In genomic region chr12:8513203-8513602, GRCh38 we compare ENCODE assay signal across 2 cellular contexts.
TF ChIP-seq lines count a peak whose summit lies in the region.

CLEC4D (plus strand) TSS chr12:8513503; CDS start chr12:8513733, 230 bp downstream.

TF ChIP-seq in H1, 55 proteins besides CTCF, POLR2A, EP300 and RAD21 (continued from another document):
- TF ChIP-seq USF2 (IDR thresholded peaks at IDR 0.05; ENCODE audit: low read length) (no peak), NRF1 (IDR thresholded peaks at IDR 0.05; ENCODE audit: low read depth, low read length) (no peak), CBX5 (IDR thresholded peaks at IDR 0.05; ENCODE audit: low read depth, low read length) (no peak), CHD1 (IDR thresholded peaks at IDR 0.05; ENCODE audit: low read depth, low read length) (no peak), BACH1 (IDR thresholded peaks at IDR 0.05; ENCODE audit: low read length) (no peak), ATF2 (IDR thresholded peaks at IDR 0.05; ENCODE audit: low read length) (no peak), KDM1A (IDR thresholded peaks at IDR 0.05; ENCODE audit: borderline replicate concordance, low read length) (no peak), PHF8 (conservative IDR thresholded peaks at IDR 0.05; ENCODE audit: low read depth, low read length) (no peak)

TF ChIP-seq in WTC11, 78 proteins besides CTCF, POLR2A, EP300 and RAD21:
- TF ChIP-seq PRDM15 (CRISPR knock-in tag; IDR thresholded peaks at IDR 0.05): no peak
